In genomic region chr11:74871037-74871436, GRCh38 we compare ENCODE assay signal across 20 cellular contexts.
"Had no signal": no experiment of that assay in that cellular context is flagged by ENCODE, and none has a peak within 500 bp of the region (broad histone marks: within the 10 kb centered on the region; RNA-seq: fewer than 3 reads in every experiment).

No MANE protein-coding gene starts in this region.

- ATAC-seq: activated CD8-positive, alpha-beta memory T cell treated with anti-CD3 and anti-CD28 coated beads, Interleukin-2, amount 10 ng/mL, durations not matched to agents 7 days and 5 days; naive thymus-derived CD4-positive, alpha-beta T cell; stimulated activated effector memory CD8-positive, alpha-beta T cell treated with anti-CD3 and anti-CD28 coated beads, Interleukin-12 subunit alpha, Interleukin-12 subunit beta, amount 100 ng/mL, for 72 hours had no signal

- H3K4me1 ChIP-seq: ascending aorta, colonic mucosa, tibial nerve, vagina had no signal

- H3K27me3 ChIP-seq: ascending aorta, cardiac muscle cell, colonic mucosa, neutrophil, tibial nerve, vagina had no signal

- DNase-seq: activated CD4-positive, alpha-beta T cell treated with anti-CD3 and anti-CD28 coated beads for 1 hour; activated CD4-positive, alpha-beta T cell treated with anti-CD3 and anti-CD28 coated beads, Interleukin-2, amount 50 U/mL, for 48 hours; activated CD8-positive, alpha-beta memory T cell treated with anti-CD3 and anti-CD28 coated beads, Interleukin-2, amount 10 ng/mL, durations not matched to agents 7 days and 5 days; activated gamma-delta T cell treated with Interleukin-2 at 50 U/mL for 16 hours; activated naive CD8-positive, alpha-beta T cell treated with anti-CD3 and anti-CD28 coated beads, Interleukin-2, amount 10 ng/mL, durations not matched to agents 7 days and 5 days; activated T-cell treated with anti-CD3 and anti-CD28 coated beads, Interleukin-2, amount 50 U/mL, for 48 hours; colonic mucosa; effector CD4-positive, alpha-beta T cell; hypothalamus; kidney glomerular epithelial cell; midbrain; naive thymus-derived CD4-positive, alpha-beta T cell; T1000 had no signal

- H3K4me3 ChIP-seq: ascending aorta, cardiac muscle cell, colonic mucosa, skin epidermis, tibial nerve, vagina had no signal

- H3K27ac ChIP-seq: ascending aorta, cardiac muscle cell, colonic mucosa, neutrophil, skin epidermis, tibial nerve, vagina had no signal

- H3K36me3 ChIP-seq: cardiac muscle cell, colonic mucosa had no signal
